In the genomic region with DNA sequence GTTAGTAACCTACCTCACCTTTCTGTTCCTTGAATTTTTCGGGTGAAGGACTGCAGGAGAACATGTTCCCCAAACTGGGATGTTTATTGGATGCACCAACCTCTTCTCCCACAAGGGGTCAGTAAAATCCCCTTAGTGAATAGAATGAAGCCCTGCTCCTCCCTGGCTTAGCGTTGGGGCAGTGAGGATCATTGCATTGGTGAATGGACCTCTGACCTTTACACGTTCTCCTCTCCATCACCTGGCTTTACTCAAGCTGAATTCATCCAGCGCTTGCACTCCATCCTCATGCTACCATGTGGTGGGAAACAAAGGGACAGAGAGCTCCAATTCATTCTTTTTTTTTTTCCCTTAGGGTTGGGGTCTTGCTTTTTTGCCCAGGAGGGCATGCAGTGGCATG, we compare ENCODE assay signal across 8 cellular contexts.
DNase-seq lines count a peak whose midpoint lies in the region; ATAC-seq, FAIRE-seq and TF ChIP-seq lines count a peak whose summit lies in the region.

No MANE protein-coding gene starts in this region.

- H3K9me2 ChIP-seq in HCT116 (ENCODE audit: insufficient read depth), result no peaks in the 10 kb centered on the region

- TF ChIP-seq EP300 in A549 (IDR thresholded peaks at IDR 0.05) (no peak), stomach (IDR thresholded peaks at IDR 0.05) (no peak)

- H3K4me2 ChIP-seq in A549 (peak overlapping the region; percentile 34; the same call in 2 of the 3 replicates), DND-41 (ENCODE audit: insufficient read depth, low read length) (no peak overlapping the region), HCT116 (ENCODE audit: low read length) (peak overlapping the region; percentile 38)

- TF ChIP-seq RAD21 in A549 (conservative IDR thresholded peaks at IDR 0.05 in 1 of 2, IDR thresholded peaks at IDR 0.05 in 1 of 2) (peak; percentile 68 to 78), HCT116 (IDR thresholded peaks at IDR 0.05; ENCODE audit: low read depth) (peak; percentile 72)

- H3K27ac ChIP-seq in A549, result no peak overlapping the region
- no peak overlapping the region for H3K27ac ChIP-seq in DND-41 (ENCODE audit: low read length)
- H3K27ac ChIP-seq in HCT116 (ENCODE audit: low read depth, low read length), result no peak overlapping the region
- H3K27ac ChIP-seq in brain microvascular endothelial cell, result no peak overlapping the region
- H3K27ac ChIP-seq in stomach, result no peak overlapping the region

- 9% methylated on average over 4 of the region's 4 CpGs for WGBS in A549 (ENCODE audit: missing lambda C conversion rate)
- 4 to 17% (median 5%) methylated on average over 4 of the region's 4 CpGs for WGBS in stomach, 5 donors

- CTCF ChIA-PET in A549 (lab: Yijun Ruan, JAX) (interaction anchor here (0.6 to 1.5 kb wide), 7 partner anchors 53 to 682 kb away, joined by 3 to 5 read pairs (median 3); no protein-coding TSS in a partner anchor), HCT116 (lab: Charles Lee) (no interaction called here)

- no peaks in the 10 kb centered on the region for H3K79me2 ChIP-seq in DND-41 (ENCODE audit: insufficient read depth, low read length)
- H3K79me2 ChIP-seq in HCT116 (ENCODE audit: insufficient read depth, low read length), result no peaks in the 10 kb centered on the region

- ATAC-seq in A549, result peak; percentile 77 to 85; a peak in 5 of 6 replicates
- peak; percentile 70; the same call in 2 of the 3 replicates for ATAC-seq in DND-41 (ENCODE audit: insufficient read depth, low read depth)
- peak; percentile 95 for ATAC-seq in HCT116

- no TSS peak for BruUV-seq in HCT116 (replicated peaks; lab: Mats Ljungman, UMichigan)

- FAIRE-seq in A549 (lab: Jason Lieb, UNC), result no peak
- peak; percentile 45 for FAIRE-seq in islet of Langerhans (lab: Jason Lieb, UNC)

- POLR2A ChIA-PET in A549 (lab: Yijun Ruan, JAX) (no interaction called here), HCT116 (lab: Charles Lee) (no interaction called here)

- H3K4me3 ChIP-seq in A549 (no peak overlapping the region), DND-41 (ENCODE audit: low read depth in 1 of 2, low read length in 2 of 2) (no peak overlapping the region), HCT116 (replicated peaks in 1 of 2; ENCODE audit: low read depth in 1 of 2, low read length in 2 of 2) (no peak overlapping the region), brain microvascular endothelial cell (ENCODE audit: low read depth, low read length) (no peak overlapping the region), stomach (no peak overlapping the region)

- H3K9ac ChIP-seq in DND-41 (ENCODE audit: low read depth, low read length) (no peak overlapping the region), HCT116 (ENCODE audit: low read length) (no peak overlapping the region)

- RAD21 ChIA-PET in HCT116 (lab: Charles Lee; ENCODE audit: low non-redundant PET in 1 of 2, low total read pairs in 2 of 2, uncharacterized antibody in 2 of 2, unreplicated experiment in 2 of 2), result no interaction called here

- H3K27me3 ChIP-seq in DND-41 (ENCODE audit: insufficient read depth, low read length, poor library complexity), result no peaks in the 10 kb centered on the region
- H3K27me3 ChIP-seq in HCT116 (ENCODE audit: insufficient read depth, low read length), result no peaks in the 10 kb centered on the region
- no peaks in the 10 kb centered on the region for H3K27me3 ChIP-seq in brain microvascular endothelial cell (replicated peaks)
- peaks cover 0 to 14% (median 0%) of the 10 kb centered on the region in 3 donors for H3K27me3 ChIP-seq in stomach

- no peaks in the 10 kb centered on the region for H3K36me3 ChIP-seq in DND-41 (ENCODE audit: insufficient read depth, low read length)
- H3K36me3 ChIP-seq in HCT116 (ENCODE audit: control insufficient read depth in 1 of 2, insufficient read depth in 2 of 2, low read length in 2 of 2), result no peaks in the 10 kb centered on the region
- H3K36me3 ChIP-seq in brain microvascular endothelial cell (replicated peaks), result no peaks in the 10 kb centered on the region
- no peaks in the 10 kb centered on the region for H3K36me3 ChIP-seq in stomach

- DNase-seq in A549 (ENCODE audit: low read depth in 1 of 2, low spot score in 1 of 2) (peak; percentile 30 to 55), DND-41 (peak; percentile 32), HCT116 (ENCODE audit: low read depth, low spot score) (peak; percentile 41), NCI-H146 (lab: John Stamatoyannopoulos, UW) (peak; percentile 86), brain microvascular endothelial cell (peak; percentile 47), stomach (peak; percentile 58), NCI-H2029 treated with DMSO at 0.1 percent for 48 hours (lab: John Stamatoyannopoulos, UW) (no peak)

- TF ChIP-seq CTCF in A549 (IDR thresholded peaks at IDR 0.05) (peak; percentile 60), DND-41 (IDR thresholded peaks at IDR 0.05; ENCODE audit: borderline replicate concordance, extremely low read depth, low read length, poor library complexity, severe bottlenecking) (peak; percentile 77), HCT116 (IDR thresholded peaks at IDR 0.05 in 2 of 3, conservative IDR thresholded peaks at IDR 0.05 in 1 of 3; ENCODE audit: borderline replicate concordance in 1 of 3, insufficient read depth in 1 of 3, low read depth in 2 of 3, low read length in 2 of 3) (peak; percentile 45 to 78 (median 75); a peak in 5 of 6 replicates), brain microvascular endothelial cell (IDR thresholded peaks at IDR 0.05; ENCODE audit: low read depth, low read length, missing control alignments) (peak; percentile 80), stomach (IDR thresholded peaks at IDR 0.05) (peak in 5 of 7 experiments; percentile 51 to 71 (median 62))

- intact Hi-C loops in HCT116 (cut with micrococcal nuclease) (loop anchor here (1.0 to 5.0 kb wide), 3 partner anchors 58 to 664 kb away; no protein-coding TSS in a partner anchor), stomach (cut with DNase I; ENCODE audit: low total_unique reads) (no loop called here)

- TF ChIP-seq POLR2A in A549 (IDR thresholded peaks at IDR 0.05; ENCODE audit: low read length) (no peak), HCT116 (IDR thresholded peaks at IDR 0.05; ENCODE audit: borderline replicate concordance, extremely low read depth, insufficient read depth, insufficient read length) (no peak), stomach (IDR thresholded peaks at IDR 0.05) (no peak)

- in situ Hi-C loops in brain microvascular endothelial cell (cut with HindIII; ENCODE audit: low pct_ligation_motif_present, low sequenced_read_pairs), result no loop called here

- no peaks in the 10 kb centered on the region for H3K4me1 ChIP-seq in A549
- no peaks in the 10 kb centered on the region for H3K4me1 ChIP-seq in DND-41 (ENCODE audit: insufficient read depth, low read length)
- peaks cover 0 to 4% of the 10 kb centered on the region in 2 experiments; a peak in 1 of 4 replicates for H3K4me1 ChIP-seq in HCT116 (ENCODE audit: control insufficient read depth in 1 of 2, insufficient read depth in 2 of 2, low read length in 2 of 2)
- H3K4me1 ChIP-seq in stomach, result peaks cover 0 to 20% (median 10%) of the 10 kb centered on the region in 4 donors

- H3K9me3 ChIP-seq in A549 (no peaks in the 10 kb centered on the region), DND-41 (ENCODE audit: insufficient read depth, low read length, severe bottlenecking) (no peaks in the 10 kb centered on the region), HCT116 (ENCODE audit: control insufficient read depth in 1 of 2, insufficient read depth in 1 of 2, low read depth in 1 of 2, low read length in 2 of 2) (no peaks in the 10 kb centered on the region), stomach (no peaks in the 10 kb centered on the region)

- H4K20me1 ChIP-seq in DND-41 (ENCODE audit: insufficient read depth, low read length), result no peaks in the 10 kb centered on the region
- H4K20me1 ChIP-seq in HCT116 (ENCODE audit: insufficient read depth), result no peaks in the 10 kb centered on the region

- H2AFZ ChIP-seq in DND-41 (ENCODE audit: low read depth, low read length), result no peak overlapping the region; the same call in 1 of the 2 replicates
- H2AFZ ChIP-seq in HCT116 (ENCODE audit: low read depth, low read length, poor library complexity, severe bottlenecking), result peak overlapping the region; percentile 72

TF ChIP-seq in A549, 52 proteins besides CTCF, POLR2A, EP300 and RAD21:
- TF ChIP-seq SMC3 (IDR thresholded peaks at IDR 0.05) (peak; percentile 54; the same call in 2 of the 3 replicates), HOXB5 (CRISPR knock-in tag; IDR thresholded peaks at IDR 0.05) (no peak)

TF ChIP-seq in HCT116, 20 proteins besides CTCF, POLR2A, EP300 and RAD21:
- TF ChIP-seq, protein P1, sequence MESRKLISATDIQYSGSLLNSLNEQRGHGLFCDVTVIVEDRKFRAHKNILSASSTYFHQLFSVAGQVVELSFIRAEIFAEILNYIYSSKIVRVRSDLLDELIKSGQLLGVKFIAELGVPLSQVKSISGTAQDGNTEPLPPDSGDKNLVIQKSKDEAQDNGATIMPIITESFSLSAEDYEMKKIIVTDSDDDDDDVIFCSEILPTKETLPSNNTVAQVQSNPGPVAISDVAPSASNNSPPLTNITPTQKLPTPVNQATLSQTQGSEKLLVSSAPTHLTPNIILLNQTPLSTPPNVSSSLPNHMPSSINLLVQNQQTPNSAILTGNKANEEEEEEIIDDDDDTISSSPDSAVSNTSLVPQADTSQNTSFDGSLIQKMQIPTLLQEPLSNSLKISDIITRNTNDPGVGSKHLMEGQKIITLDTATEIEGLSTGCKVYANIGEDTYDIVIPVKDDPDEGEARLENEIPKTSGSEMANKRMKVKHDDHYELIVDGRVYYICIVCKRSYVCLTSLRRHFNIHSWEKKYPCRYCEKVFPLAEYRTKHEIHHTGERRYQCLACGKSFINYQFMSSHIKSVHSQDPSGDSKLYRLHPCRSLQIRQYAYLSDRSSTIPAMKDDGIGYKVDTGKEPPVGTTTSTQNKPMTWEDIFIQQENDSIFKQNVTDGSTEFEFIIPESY (IDR thresholded peaks at IDR 0.05; ENCODE audit: extremely low read depth, insufficient replicate concordance, low read length), result no peak
- TF ChIP-seq ELF1 (IDR thresholded peaks at IDR 0.05; ENCODE audit: borderline replicate concordance, low read depth), result no peak
- TF ChIP-seq SRF (IDR thresholded peaks at IDR 0.05; ENCODE audit: low read depth), result no peak
- TF ChIP-seq FOSL1 (IDR thresholded peaks at IDR 0.05; ENCODE audit: low read depth), result no peak
- TF ChIP-seq, protein P2, sequence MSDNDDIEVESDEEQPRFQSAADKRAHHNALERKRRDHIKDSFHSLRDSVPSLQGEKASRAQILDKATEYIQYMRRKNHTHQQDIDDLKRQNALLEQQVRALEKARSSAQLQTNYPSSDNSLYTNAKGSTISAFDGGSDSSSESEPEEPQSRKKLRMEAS (IDR thresholded peaks at IDR 0.05), result no peak
- TF ChIP-seq CEBPB (IDR thresholded peaks at IDR 0.05; ENCODE audit: low read depth), result no peak
- TF ChIP-seq EZH2 (IDR thresholded peaks at IDR 0.05), result no peak
- TF ChIP-seq ZNF274 (IDR thresholded peaks at IDR 0.05; ENCODE audit: low read depth, low read length), result no peak
- TF ChIP-seq YY1 (IDR thresholded peaks at IDR 0.05; ENCODE audit: extremely low read depth, insufficient replicate concordance, low read depth, low read length), result no peak
